8 cellular contexts compared by ENCODE assay signal in genomic region chr1:148743726-148744720, GRCh38. TPM values are rescaled to one million over a fixed set of nuclear protein-coding genes. Genes with fewer than 3 reads are reported as not detected.
DNase-seq lines count a peak whose midpoint lies in the region; ATAC-seq, FAIRE-seq and TF ChIP-seq lines count a peak whose summit lies in the region.
"Not testable (repeated sequence)": the region's sequence is repeated elsewhere in the genome, so short reads cannot be mapped to it uniquely, and the experiment has no call there.
"Had no signal": no experiment of that assay in that cellular context is flagged by ENCODE, and none has a peak within 500 bp of the region (broad histone marks: within the 10 kb centered on the region; RNA-seq: fewer than 3 reads in every experiment).

No MANE protein-coding gene starts in this region.

- not testable (repeated sequence) for TF ChIP-seq CTCF in activated B cell treated with CpG ODN at 0.5 μM for 24 hours (IDR thresholded peaks at IDR 0.05); pancreas (IDR thresholded peaks at IDR 0.05)

- H3K27me3 Mint-ChIP-seq in activated B cell treated with CpG ODN at 0.5 μM for 24 hours, result not testable (repeated sequence)

- not testable (repeated sequence) for H3K27ac Mint-ChIP-seq in activated B cell treated with CpG ODN at 0.5 μM for 24 hours

- CTCF ChIA-PET in activated B cell treated with CpG ODN at 0.5 μM for 24 hours (lab: Charles Lee), result not testable (repeated sequence)

- not testable (repeated sequence) for H3K9me3 Mint-ChIP-seq in activated B cell treated with CpG ODN at 0.5 μM for 24 hours

- H3K27me3 ChIP-seq in right cardiac atrium (ENCODE audit: control insufficient read depth, insufficient read depth); pancreas: not testable (repeated sequence)

- H3K27ac ChIP-seq in right cardiac atrium (ENCODE audit: low read length); pancreas: not testable (repeated sequence)

- no CpG with 5 or more reads among the region's 9 CpGs for WGBS in right cardiac atrium
- no CpG with 5 or more reads among the region's 9 CpGs for WGBS in pancreas, 2 donors

- H3K36me3 ChIP-seq in pancreas, result not testable (repeated sequence)

- POLR2A ChIA-PET in activated B cell treated with CpG ODN at 0.5 μM for 24 hours (lab: Charles Lee), result not testable (repeated sequence)

- H3K9me3 ChIP-seq in right cardiac atrium (ENCODE audit: control insufficient read depth, low read length); pancreas: not testable (repeated sequence)

- H3K4me1 ChIP-seq in right cardiac atrium (ENCODE audit: control insufficient read depth, insufficient read depth, low read length); pancreas: not testable (repeated sequence)

- H3K4me3 Mint-ChIP-seq in activated B cell treated with CpG ODN at 0.5 μM for 24 hours, result not testable (repeated sequence)

- not testable (repeated sequence) for H3K4me1 Mint-ChIP-seq in activated B cell treated with CpG ODN at 0.5 μM for 24 hours

- H3K36me3 Mint-ChIP-seq in activated B cell treated with CpG ODN at 0.5 μM for 24 hours (ENCODE audit: low read depth), result not testable (repeated sequence)

- ATAC-seq in GM18867 (IDR thresholded peaks at IDR 0.05; ENCODE audit: unreplicated experiment) (peak; percentile 54), GM21423 (IDR thresholded peaks at IDR 0.05; ENCODE audit: unreplicated experiment) (peak; percentile 69), HG02678 (IDR thresholded peaks at IDR 0.05; ENCODE audit: unreplicated experiment) (peak; percentile 66), HG03196 (IDR thresholded peaks at IDR 0.05; ENCODE audit: unreplicated experiment) (peak; percentile 51), activated B cell treated with CpG ODN at 0.5 μM for 24 hours (ENCODE audit: low read depth) (peak; percentile 19), right cardiac atrium (peak; percentile 58 to 79), pancreas (peak in 3 of 4 donors; percentile 32 to 61 (median 57))

- not testable (repeated sequence) for H3K4me3 ChIP-seq in right cardiac atrium (ENCODE audit: low read length); pancreas

- FAIRE-seq in pancreas (lab: Jason Lieb, UNC), result not testable (repeated sequence)

- intact Hi-C loops in activated B cell treated with CpG ODN at 0.5 μM for 24 hours (cut with micrococcal nuclease); right cardiac atrium (cut with DNase I); pancreas (cut with DNase I): not testable (repeated sequence)

- not testable (repeated sequence) for DNase-seq in activated B cell treated with CpG ODN at 0.5 μM for 24 hours, right cardiac atrium, pancreas

RNA-seq across cellular contexts. Expression of gene NUDT4B, which starts 4.6 kb away (rescaled TPM):
- 1.9 and 3.4 TPM in 2 replicates for total RNA-seq in activated B cell treated with CpG ODN at 0.5 μM for 24 hours
- total RNA-seq in right cardiac atrium, result under 1 TPM in 1 of 4 donors, not detected in 3; 0.63 TPM
- polyA plus RNA-seq in right cardiac atrium, result 1.2 TPM
- 1 to 10 TPM in 1 of 6 donors, under 1 TPM in 3, not detected in 2; 0.32 to 1.8 (median 0.57) TPM for total RNA-seq in pancreas
- under 1 TPM; 0.27 to 0.31 TPM for polyA plus RNA-seq in pancreas
- total RNA-seq: chondrocyte had no signal

Comparison
In these comparisons a context has a peak if more than half of its experiments do, and no peak if none do; other contexts are left out.
1. ATAC-seq: peak in every context shown above with its lines; median percentile 69 in GM21423; 68 in right cardiac atrium; 66 in HG02678; 57 in pancreas; 54 in GM18867; 51 in HG03196; 19 in activated B cell treated with CpG ODN at 0.5 μM for 24 hours.